ENCODE assay signal across 8 cellular contexts in the genomic region with DNA sequence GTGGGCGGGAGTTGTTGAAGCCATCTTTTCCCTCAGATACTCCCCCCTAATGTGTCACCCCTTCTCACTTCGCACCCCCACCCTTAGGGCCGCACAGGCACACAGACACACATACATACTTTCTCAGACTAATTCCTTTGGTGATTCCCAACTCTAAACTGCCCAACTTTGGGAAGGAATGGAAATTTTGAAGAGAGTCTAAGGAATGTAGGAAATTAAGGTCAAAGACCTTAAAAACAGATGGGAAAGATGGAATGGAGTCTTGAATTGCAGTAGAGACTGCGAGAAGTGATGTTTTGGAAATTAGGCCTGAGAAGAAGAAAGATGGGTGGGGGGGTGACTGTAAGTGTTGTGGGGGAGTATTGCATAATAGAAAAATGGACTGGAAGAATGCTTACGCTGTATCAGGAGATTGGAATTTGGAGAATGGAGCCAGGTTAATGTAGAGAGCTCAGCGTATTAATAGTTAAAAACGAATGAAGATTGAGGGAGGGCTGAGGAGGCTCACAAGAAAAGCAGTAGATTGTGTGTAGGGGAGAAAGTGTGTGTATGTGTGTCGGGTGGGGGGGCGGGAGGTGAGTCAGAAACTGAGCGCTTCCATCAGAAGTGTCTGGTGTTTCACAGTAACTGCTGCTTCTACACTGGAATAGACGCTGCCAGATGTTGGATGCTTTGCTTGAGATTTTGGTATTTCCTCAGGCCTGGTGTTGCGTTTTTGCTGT. TPM values are rescaled to one million over a fixed set of nuclear protein-coding genes. Genes with fewer than 3 reads are reported as not detected.
DNase-seq lines count a peak whose midpoint lies in the region; ATAC-seq and TF ChIP-seq lines count a peak whose summit lies in the region.

No MANE protein-coding gene starts in this region.

- peak overlapping the region; percentile 99 for H3K4me3 ChIP-seq in NB4 (ENCODE audit: low read depth, low read length)
- peak overlapping the region; percentile 67 to 71 for H3K4me3 ChIP-seq in left lung
- H3K4me3 ChIP-seq in testis, result peak overlapping the region; percentile 77 to 96

- H3K9me3 ChIP-seq in left lung (no peaks in the 10 kb centered on the region), testis (no peaks in the 10 kb centered on the region)

- no peaks in the 10 kb centered on the region for H3K27me3 ChIP-seq in left lung
- no peaks in the 10 kb centered on the region for H3K27me3 ChIP-seq in testis

- 10 to 12% methylated on average over 12 of the region's 12 CpGs for WGBS in testis, 2 donors

- no peak for TF ChIP-seq CTCF in NB4 (IDR thresholded peaks at IDR 0.05; ENCODE audit: low read depth, low read length)
- no peak for TF ChIP-seq CTCF in left lung (IDR thresholded peaks at IDR 0.05)
- no peak for TF ChIP-seq CTCF in testis (IDR thresholded peaks at IDR 0.05)

- peak overlapping the region; percentile 87 to 95 for H3K27ac ChIP-seq in left lung
- peak overlapping the region; percentile 92 to 96 for H3K27ac ChIP-seq in testis

- H3K36me3 ChIP-seq in left lung (peaks cover 0 to 20% of the 10 kb centered on the region in 2 donors), testis (ENCODE audit: low read depth, missing control alignments) (no peaks in the 10 kb centered on the region)

- intact Hi-C loops in left lung (cut with DNase I), result loop anchor here in 1 of 2 donors (10.0 kb wide), 1 partner anchor 55 kb away; a partner anchor contains a TSS
- intact Hi-C loops in testis (cut with DNase I; ENCODE audit: low total_unique reads), result loop anchor here (10.0 kb wide), 1 partner anchor 55 kb away; a partner anchor contains a TSS

- TF ChIP-seq POLR2A in NB4 (IDR thresholded peaks at IDR 0.05; ENCODE audit: extremely low read depth, insufficient read length) (no peak), testis (IDR thresholded peaks at IDR 0.05) (no peak)

- DNase-seq in Daoy (ENCODE audit: low read depth), result peak; percentile 63
- DNase-seq in NB4 (ENCODE audit: low read depth), result peak; percentile 47
- DNase-seq in astrocyte of the hippocampus (ENCODE audit: low read depth, low spot score), result peak; percentile 82
- DNase-seq in left lung, result no peak
- no peak for DNase-seq in testis
- DNase-seq in SKM-1 treated with dmso at 0.1 percent for 144 hours (lab: John Stamatoyannopoulos, UW; ENCODE audit: unreplicated experiment), result no peak
- DNase-seq in OCI-M1 (lab: John Stamatoyannopoulos, UW), result no peak
- DNase-seq in NCI-H146 (lab: John Stamatoyannopoulos, UW), result no peak

- peaks cover 3 to 49% of the 10 kb centered on the region in 2 donors for H3K4me1 ChIP-seq in left lung
- peaks cover 39% of the 10 kb centered on the region for H3K4me1 ChIP-seq in testis

- ATAC-seq in left lung, result peak; percentile 4

RNA-seq across cellular contexts. Expression of a gene that starts 1.7 kb away (rescaled TPM):
- 19.6 and 30.9 TPM in 2 replicates for total RNA-seq in Daoy (2014; rRNA removed; shearing (Covaris generic))
- total RNA-seq in left lung (10 to 100 TPM; 51.2 to 55.6 TPM), testis (100 to 1,000 TPM; 168 to 234 TPM)
- polyA plus RNA-seq in testis (ENCODE audit: insufficient read depth, low read depth, low replicate concordance), result 94.1 TPM

RNA-seq across cellular contexts. Expression of a gene that starts 10.0 kb away (rescaled TPM):
- 91.0 and 95.0 TPM in 2 replicates for total RNA-seq in Daoy (2014; rRNA removed; shearing (Covaris generic))
- 10 to 100 TPM; 40.5 to 41.3 TPM for total RNA-seq in left lung
- total RNA-seq in testis, result 10 to 100 TPM; 31.9 to 42.7 TPM
- polyA plus RNA-seq in testis (ENCODE audit: insufficient read depth, low read depth, low replicate concordance), result 57.9 TPM

RNA-seq across cellular contexts. Expression of a gene that starts 24.2 kb away (rescaled TPM):
- total RNA-seq in Daoy (2014; rRNA removed; shearing (Covaris generic)), result 0.23 TPM in 1 of 2 replicates, not detected in the other
- total RNA-seq in left lung, result under 1 TPM in 1 of 2 donors, not detected in 1; 0.97 TPM
- not detected for total RNA-seq in testis
- polyA plus RNA-seq in testis (ENCODE audit: insufficient read depth, low read depth, low replicate concordance), result 2.1 TPM

RNA-seq across cellular contexts. Expression of a gene that starts 34.1 kb away (rescaled TPM):
- total RNA-seq in Daoy (2014; rRNA removed; shearing (Covaris generic)), result 76.8 and 90.9 TPM in 2 replicates
- 10 to 100 TPM; 29.7 to 35.0 TPM for total RNA-seq in left lung
- 10 to 100 TPM; 27.5 to 31.7 TPM for total RNA-seq in testis
- 46.0 TPM for polyA plus RNA-seq in testis (ENCODE audit: insufficient read depth, low read depth, low replicate concordance)

RNA-seq across cellular contexts. Expression of a gene that starts 34.3 kb away (rescaled TPM):
- total RNA-seq in Daoy (2014; rRNA removed; shearing (Covaris generic)), result 11.4 and 13.4 TPM in 2 replicates
- 1 to 10 TPM; 5.8 to 8.7 TPM for total RNA-seq in left lung
- 10 to 100 TPM; 14.9 to 17.0 TPM for total RNA-seq in testis
- 9.5 TPM for polyA plus RNA-seq in testis (ENCODE audit: insufficient read depth, low read depth, low replicate concordance)

Comparison
In these comparisons a context has a peak if more than half of its experiments do, and no peak if none do; other contexts are left out.
1. DNase-seq: peak in Daoy (single experiment), NB4 (single experiment) and astrocyte of the hippocampus (single experiment); none in left lung (0 of 2), testis (single experiment), SKM-1 treated with dmso at 0.1 percent for 144 hours (single experiment), OCI-M1 (single experiment) and NCI-H146 (single experiment).
2. Peak in every context shown above with its lines, with median percentiles within 50 percentile points of each other: H3K4me3 ChIP-seq.